ENCODE assay signal across 9 cellular contexts in the genomic region with DNA sequence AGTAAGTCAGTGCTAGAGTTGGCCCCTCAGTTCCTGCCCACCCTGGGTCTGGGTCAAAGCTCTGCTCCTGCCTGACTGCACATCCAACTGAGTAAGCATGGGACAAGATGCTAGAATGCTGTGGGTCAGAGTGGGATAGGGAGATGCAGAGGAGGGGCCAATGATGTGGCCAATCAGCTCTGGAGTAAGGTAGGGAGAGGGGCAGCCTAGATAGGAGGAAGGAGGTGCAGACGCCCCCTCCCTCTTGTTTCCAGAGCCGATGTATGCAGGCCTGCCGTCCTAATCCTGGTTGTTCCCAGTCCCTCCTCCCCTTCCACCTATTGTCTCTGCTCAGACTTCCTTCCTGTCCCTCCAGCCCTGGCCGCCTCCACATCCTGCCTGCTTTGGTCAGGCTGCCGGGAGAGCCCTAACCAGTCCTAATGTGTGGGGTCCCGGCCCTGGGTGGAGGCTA. TPM values are rescaled to one million over a fixed set of nuclear protein-coding genes. Genes with fewer than 3 reads are reported as not detected.
DNase-seq lines count a peak whose midpoint lies in the region; ATAC-seq, FAIRE-seq and TF ChIP-seq lines count a peak whose summit lies in the region.
"Had no signal": no experiment of that assay in that cellular context is flagged by ENCODE, and none has a peak within 500 bp of the region (broad histone marks: within the 10 kb centered on the region; RNA-seq: fewer than 3 reads in every experiment).

No MANE protein-coding gene starts in this region.

- peaks cover 0 to 4% of the 10 kb centered on the region in 2 donors for H3K27me3 Mint-ChIP-seq in CD8-positive, alpha-beta memory T cell
- H3K27me3 Mint-ChIP-seq in natural killer cell treated with Interleukin-12 subunit alpha and Interleukin-12 subunit beta and Interleukin-15 and Interleukin-18, amount 100 ng/mL, for 72 hours: no peaks in the 10 kb centered on the region

- H3K4me3 Mint-ChIP-seq in CD8-positive, alpha-beta memory T cell: peak overlapping the region; percentile 7 to 83 (median 71)
- H3K4me3 Mint-ChIP-seq in natural killer cell treated with Interleukin-12 subunit alpha and Interleukin-12 subunit beta and Interleukin-15 and Interleukin-18, amount 100 ng/mL, for 72 hours: peak overlapping the region; percentile 91

- no peak for TF ChIP-seq POLR2A in GM12892 (IDR thresholded peaks at IDR 0.05; ENCODE audit: low read depth, low read length)

- H3K36me3 Mint-ChIP-seq in CD8-positive, alpha-beta memory T cell: peaks cover 0 to 1% (median 0%) of the 10 kb centered on the region in 3 donors
- no peaks in the 10 kb centered on the region for H3K36me3 Mint-ChIP-seq in natural killer cell treated with Interleukin-12 subunit alpha and Interleukin-12 subunit beta and Interleukin-15 and Interleukin-18, amount 100 ng/mL, for 72 hours

- H3K27ac Mint-ChIP-seq in CD8-positive, alpha-beta memory T cell: peak overlapping the region in 2 of 8 donors; percentile 23 to 52
- H3K27ac Mint-ChIP-seq in natural killer cell treated with Interleukin-12 subunit alpha and Interleukin-12 subunit beta and Interleukin-15 and Interleukin-18, amount 100 ng/mL, for 72 hours: peak overlapping the region; percentile 48 to 62

- no peaks in the 10 kb centered on the region for H3K27me3 ChIP-seq in CD8-positive, alpha-beta memory T cell (ENCODE audit: insufficient read depth, low read length, poor library complexity, severe bottlenecking)

- H3K4me1 Mint-ChIP-seq in CD8-positive, alpha-beta memory T cell: peaks cover 25 to 45% (median 29%) of the 10 kb centered on the region in 3 donors
- H3K4me1 Mint-ChIP-seq in natural killer cell treated with Interleukin-12 subunit alpha and Interleukin-12 subunit beta and Interleukin-15 and Interleukin-18, amount 100 ng/mL, for 72 hours (ENCODE audit: low read depth in 2 of 2): peaks cover 27 to 33% of the 10 kb centered on the region in 2 donors

- CTCF ChIA-PET in CD8-positive, alpha-beta memory T cell (lab: Charles Lee): interaction anchor here (0.7 to 7.1 kb wide), 4 partner anchors 13 to 289 kb away, joined by 3 to 61 read pairs (median 20); partner anchors contain the start of genes PCDH1 and RNF14

- DNase-seq in CD8-positive, alpha-beta memory T cell: no peak
- peak; percentile 44 to 69 for DNase-seq in SHP77 (lab: John Stamatoyannopoulos, UW)
- peak; percentile 61 for DNase-seq in natural killer cell treated with Interleukin-12 subunit alpha and Interleukin-12 subunit beta and Interleukin-15 and Interleukin-18, amount 100 ng/mL, for 72 hours (ENCODE audit: low spot score)
- DNase-seq in GM12892 (ENCODE audit: insufficient read length): no peak
- DNase-seq in CD1c-positive myeloid dendritic cell (ENCODE audit: extremely low spot score): no peak
- no peak for DNase-seq in stimulated activated CD4-positive, alpha-beta T cell treated with anti-CD3 and anti-CD28 coated beads, Interleukin-4, amount 100 ng/mL, for 24 hours
- DNase-seq: T1000 had no signal

- H3K27ac ChIP-seq in CD8-positive, alpha-beta memory T cell (ENCODE audit: low read depth, low read length): peak overlapping the region; percentile 38

- ATAC-seq in esophagus mucosa (peak; percentile 38), HG03175 (IDR thresholded peaks at IDR 0.05; ENCODE audit: unreplicated experiment) (no peak)
- ATAC-seq in natural killer cell treated with Interleukin-12 subunit alpha and Interleukin-12 subunit beta and Interleukin-15 and Interleukin-18, amount 100 ng/mL, for 72 hours: no peak

- no peaks in the 10 kb centered on the region for H3K36me3 ChIP-seq in CD8-positive, alpha-beta memory T cell (ENCODE audit: insufficient read depth, low read length)

- POLR2A ChIA-PET in CD8-positive, alpha-beta memory T cell (lab: Charles Lee): no interaction called here

- H3K4me1 ChIP-seq in CD8-positive, alpha-beta memory T cell (ENCODE audit: insufficient read depth, low read length): peaks cover 27% of the 10 kb centered on the region

- H3K9me3 ChIP-seq in CD8-positive, alpha-beta memory T cell (ENCODE audit: low read length): no peaks in the 10 kb centered on the region

- H3K9me3 Mint-ChIP-seq in CD8-positive, alpha-beta memory T cell: no peaks in the 10 kb centered on the region
- no peaks in the 10 kb centered on the region for H3K9me3 Mint-ChIP-seq in natural killer cell treated with Interleukin-12 subunit alpha and Interleukin-12 subunit beta and Interleukin-15 and Interleukin-18, amount 100 ng/mL, for 72 hours

- H3K4me3 ChIP-seq in CD8-positive, alpha-beta memory T cell (ENCODE audit: low read length): no peak overlapping the region

- FAIRE-seq in GM12892 (lab: Jason Lieb, UNC): no peak

RNA-seq across cellular contexts. Expression of gene ARAP3, which starts 1.3 kb away (rescaled TPM):
- total RNA-seq in CD8-positive, alpha-beta memory T cell: 1 to 10 TPM; 6.9 to 7.9 TPM
- polyA plus RNA-seq in CD8-positive, alpha-beta memory T cell: 0.20 TPM
- total RNA-seq in esophagus mucosa: 3.3 TPM
- total RNA-seq in natural killer cell treated with Interleukin-12 subunit alpha and Interleukin-12 subunit beta and Interleukin-15 and Interleukin-18, amount 100 ng/mL, for 72 hours: 10 to 100 TPM; 17.5 to 22.6 TPM
- not detected for polyA plus RNA-seq in GM12892 (2012; ENCODE audit: missing spikeins)

RNA-seq across cellular contexts. Expression of gene FCHSD1, which starts 29.6 kb away (rescaled TPM):
- 10 to 100 TPM; 31.1 to 33.7 TPM for total RNA-seq in CD8-positive, alpha-beta memory T cell
- 14.6 TPM for polyA plus RNA-seq in CD8-positive, alpha-beta memory T cell
- total RNA-seq in esophagus mucosa: 5.8 TPM
- total RNA-seq in natural killer cell treated with Interleukin-12 subunit alpha and Interleukin-12 subunit beta and Interleukin-15 and Interleukin-18, amount 100 ng/mL, for 72 hours: 10 to 100 TPM; 35.6 to 56.4 TPM
- polyA plus RNA-seq in GM12892 (2012; ENCODE audit: missing spikeins): 18.6 TPM

RNA-seq across cellular contexts. Expression of gene RELL2, which starts 44.0 kb away (rescaled TPM):
- 10 to 100 TPM; 24.8 to 26.2 TPM for total RNA-seq in CD8-positive, alpha-beta memory T cell
- polyA plus RNA-seq in CD8-positive, alpha-beta memory T cell: 3.7 TPM
- total RNA-seq in esophagus mucosa: 4.5 TPM
- total RNA-seq in natural killer cell treated with Interleukin-12 subunit alpha and Interleukin-12 subunit beta and Interleukin-15 and Interleukin-18, amount 100 ng/mL, for 72 hours: 10 to 100 TPM in 1 of 2 donors, 1 to 10 TPM in 1; 8.1 to 39.3 TPM
- 3.8 TPM for polyA plus RNA-seq in GM12892 (2012; ENCODE audit: missing spikeins)

RNA-seq across cellular contexts. Expression of gene HDAC3, which starts 44.1 kb away (rescaled TPM):
- total RNA-seq in CD8-positive, alpha-beta memory T cell: 10 to 100 TPM; 74.8 to 78.6 TPM
- 92.8 TPM for polyA plus RNA-seq in CD8-positive, alpha-beta memory T cell
- total RNA-seq in esophagus mucosa: 48.2 TPM
- total RNA-seq in natural killer cell treated with Interleukin-12 subunit alpha and Interleukin-12 subunit beta and Interleukin-15 and Interleukin-18, amount 100 ng/mL, for 72 hours: 100 to 1,000 TPM in 1 of 2 donors, 10 to 100 TPM in 1; 80.0 to 128 TPM
- polyA plus RNA-seq in GM12892 (2012; ENCODE audit: missing spikeins): 79.2 TPM

Comparison
In these comparisons a context has a peak if more than half of its experiments do, and no peak if none do; other contexts are left out.
1. DNase-seq: peak in SHP77 (2 of 2) and natural killer cell treated with Interleukin-12 subunit alpha and Interleukin-12 subunit beta and Interleukin-15 and Interleukin-18, amount 100 ng/mL, for 72 hours (single experiment); none in CD8-positive, alpha-beta memory T cell (0 of 5), GM12892 (single experiment), CD1c-positive myeloid dendritic cell (single experiment) and stimulated activated CD4-positive, alpha-beta T cell treated with anti-CD3 and anti-CD28 coated beads, Interleukin-4, amount 100 ng/mL, for 24 hours (single experiment).